In genomic region chr10:93077860-93078337, GRCh38 we compare ENCODE assay signal across 22 cellular contexts. TPM values are rescaled to one million over a fixed set of nuclear protein-coding genes. Genes with fewer than 3 reads are reported as not detected.
DNase-seq lines count a peak whose midpoint lies in the region; ATAC-seq, FAIRE-seq and TF ChIP-seq lines count a peak whose summit lies in the region.
"Had no signal": no experiment of that assay in that cellular context is flagged by ENCODE, and none has a peak within 500 bp of the region (broad histone marks: within the 10 kb centered on the region; RNA-seq: fewer than 3 reads in every experiment).

No MANE protein-coding gene starts in this region.

- no peak for TF ChIP-seq RAD21 in K562 (CRISPR knock-in tag; conservative IDR thresholded peaks at IDR 0.05 in 1 of 2, IDR thresholded peaks at IDR 0.05 in 1 of 2)
- peak; percentile 56 to 69 for TF ChIP-seq RAD21 in liver (IDR thresholded peaks at IDR 0.05)

- no peaks in the 10 kb centered on the region for H3K9me3 ChIP-seq in right atrium auricular region
- no peaks in the 10 kb centered on the region for H3K9me3 ChIP-seq in heart left ventricle
- peaks cover 2% of the 10 kb centered on the region; the same call in 1 of the 2 replicates for H3K9me3 ChIP-seq in K562 (replicated peaks; ENCODE audit: control insufficient read depth, insufficient read depth, low read depth, low read length)
- no peaks in the 10 kb centered on the region for H3K9me3 ChIP-seq in liver (ENCODE audit: control insufficient read depth in 4 of 4, low read length in 3 of 4)
- no peaks in the 10 kb centered on the region for H3K9me3 ChIP-seq in sigmoid colon
- H3K9me3 ChIP-seq: MG63 had no signal

- peak; percentile 4 for DNase-seq in right atrium auricular region (ENCODE audit: low spot score)
- DNase-seq in heart left ventricle: no peak
- DNase-seq in K562 (ENCODE audit: extremely low read depth in 1 of 4, low spot score in 3 of 4): peak; percentile 35 to 78 (median 48)
- DNase-seq in sigmoid colon: no peak
- DNase-seq in occipital lobe (lab: John Stamatoyannopoulos, UW): no peak
- DNase-seq: DND-41, Karpas-422, MG63, NCI-H1092 treated with DMSO at 0.1 percent for 48 hours, NCI-H1694, NCI-H2107, NCI-H226, NCI-H524 treated with DMSO at 0.1 percent for 48 hours, SHP77 had no signal

- in situ Hi-C loops in K562 (cut with MboI): no loop called here

- peaks cover 2% of the 10 kb centered on the region for H3K9me1 ChIP-seq in K562 (ENCODE audit: control insufficient read depth, insufficient read depth, low read length)

- H3K79me2 ChIP-seq in K562 (ENCODE audit: control insufficient read depth, insufficient read depth, low read length): no peaks in the 10 kb centered on the region

- H3K4me1 ChIP-seq in right atrium auricular region (peaks cover 0 to 25% of the 10 kb centered on the region in 2 donors), heart left ventricle (peaks cover 0 to 28% (median 19%) of the 10 kb centered on the region in 12 donors), K562 (replicated peaks in 1 of 2; ENCODE audit: control insufficient read depth in 2 of 2, insufficient read depth in 2 of 2, low read length in 2 of 2) (peaks cover 16 to 25% of the 10 kb centered on the region in 2 experiments; a peak in 4 of 5 replicates), liver (ENCODE audit: control insufficient read depth in 4 of 4, insufficient read depth in 4 of 4, low read length in 3 of 4) (peaks cover 18 to 73% (median 63%) of the 10 kb centered on the region in 4 donors), sigmoid colon (peaks cover 0 to 26% (median 24%) of the 10 kb centered on the region in 4 donors)

- TF ChIP-seq CTCF in right atrium auricular region (IDR thresholded peaks at IDR 0.05) (no peak), heart left ventricle (IDR thresholded peaks at IDR 0.05) (no peak), K562 (IDR thresholded peaks at IDR 0.05 in 2 of 3, conservative IDR thresholded peaks at IDR 0.05 in 1 of 3; ENCODE audit: insufficient read depth in 2 of 3, low read depth in 1 of 3, low read length in 3 of 3) (no peak), liver (IDR thresholded peaks at IDR 0.05; ENCODE audit: low read depth, low read length, missing input control) (no peak), sigmoid colon (IDR thresholded peaks at IDR 0.05) (no peak)

- 64 to 73% (median 69%) methylated on average over 5 of the region's 5 CpGs for WGBS in heart left ventricle, 4 donors
- 1% methylated on average over 5 of the region's 5 CpGs for WGBS in K562 (ENCODE audit: insufficient coverage, low coverage, missing lambda C conversion rate)
- 32% methylated on average over 5 of the region's 5 CpGs for WGBS in liver
- WGBS in sigmoid colon, 2 donors: 27 to 81% methylated on average over 5 of the region's 5 CpGs

- H3K4me3 ChIP-seq in right atrium auricular region (no peak overlapping the region), heart left ventricle (no peak overlapping the region), K562 (no peak overlapping the region), liver (ENCODE audit: low read depth in 1 of 3, low read length in 3 of 3) (no peak overlapping the region), sigmoid colon (no peak overlapping the region)
- H3K4me3 ChIP-seq: BLaER1 treated with 17β-estradiol and CSF1 and Interleukin-3, amounts not matched to agents 10 nM and 100 nM; GM12878; GM23338; MG63 had no signal

- intact Hi-C loops in heart left ventricle (cut with DNase I) (loop anchor here in 1 of 10 donors (10.0 kb wide), 1 partner anchor 277 kb away; no protein-coding TSS in a partner anchor), K562 (cut with micrococcal nuclease) (loop anchor here (1.0 to 10.0 kb wide), 3 partner anchors 71 to 483 kb away; partner anchors contain the start of gene KIF11), sigmoid colon (cut with DNase I) (no loop called here)

- POLR2A ChIA-PET in K562 (lab: Yijun Ruan, JAX): interaction anchor here (0.9 kb wide), 1 partner anchor 280 kb away, joined by 3 read pairs; no protein-coding TSS in a partner anchor

- no peak overlapping the region for H2AFZ ChIP-seq in K562 (ENCODE audit: low read depth, low read length)
- H2AFZ ChIP-seq: GM23338 had no signal

- H3K27me3 ChIP-seq in right atrium auricular region (peaks cover 10 to 15% of the 10 kb centered on the region in 2 donors), heart left ventricle (peaks cover 25 to 80% (median 51%) of the 10 kb centered on the region in 9 donors), K562 (ENCODE audit: control insufficient read depth in 2 of 2, insufficient read depth in 2 of 2, low read length in 2 of 2) (peaks cover 2 to 11% of the 10 kb centered on the region in 2 experiments; a peak in 3 of 5 replicates), liver (ENCODE audit: control insufficient read depth in 4 of 4, insufficient read depth in 4 of 4, low read length in 3 of 4) (no peaks in the 10 kb centered on the region), sigmoid colon (peaks cover 25 to 67% (median 37%) of the 10 kb centered on the region in 3 donors)

- TF ChIP-seq EP300 in K562 (IDR thresholded peaks at IDR 0.05; ENCODE audit: low read length) (peak; percentile 90; the same call in 1 of the 2 replicates), sigmoid colon (IDR thresholded peaks at IDR 0.05) (no peak)

- no peak overlapping the region for H3K9ac ChIP-seq in K562 (ENCODE audit: insufficient read depth in 1 of 2, low read depth in 2 of 2, low read length in 2 of 2)
- H3K9ac ChIP-seq in liver (ENCODE audit: low read depth in 1 of 2, low read length in 2 of 2): no peak overlapping the region
- H3K9ac ChIP-seq: BLaER1 treated with 17β-estradiol and CSF1 and Interleukin-3, amounts not matched to agents 10 nM and 100 nM had no signal

- H3K4me2 ChIP-seq in K562 (ENCODE audit: insufficient read depth, low read length): no peak overlapping the region; the same call in 1 of the 2 replicates
- H3K4me2 ChIP-seq: BLaER1 treated with 17β-estradiol and CSF1 and Interleukin-3, amounts not matched to agents 10 nM and 100 nM; GM23338 had no signal

- no peaks in the 10 kb centered on the region; the same call in 1 of the 2 replicates for H4K20me1 ChIP-seq in K562 (replicated peaks; ENCODE audit: control insufficient read depth, insufficient read depth, low read length)

- H3K36me3 ChIP-seq in right atrium auricular region (no peaks in the 10 kb centered on the region), heart left ventricle (no peaks in the 10 kb centered on the region), K562 (ENCODE audit: control insufficient read depth, insufficient read depth, low read length) (no peaks in the 10 kb centered on the region), liver (ENCODE audit: control insufficient read depth in 4 of 4, insufficient read depth in 3 of 4, low read depth in 1 of 4, low read length in 3 of 4) (no peaks in the 10 kb centered on the region), sigmoid colon (no peaks in the 10 kb centered on the region)
- H3K36me3 ChIP-seq: BLaER1 treated with 17β-estradiol and CSF1 and Interleukin-3, amounts not matched to agents 10 nM and 100 nM; MG63 had no signal

- no peak for ATAC-seq in heart left ventricle
- peak; percentile 67 for ATAC-seq in K562
- ATAC-seq in GM18867 (IDR thresholded peaks at IDR 0.05; ENCODE audit: unreplicated experiment): no peak
- no peak for ATAC-seq in HG03139 (IDR thresholded peaks at IDR 0.05; ENCODE audit: unreplicated experiment)
- ATAC-seq: GM12878, GM23338, HCT116 had no signal

- TF ChIP-seq POLR2A in heart left ventricle (IDR thresholded peaks at IDR 0.05) (no peak), K562 (conservative IDR thresholded peaks at IDR 0.05) (no peak), sigmoid colon (IDR thresholded peaks at IDR 0.05) (no peak)

- peak; percentile 91 for FAIRE-seq in K562 (lab: Jason Lieb, UNC)
- FAIRE-seq: GM12878 had no signal

- no TSS peak for BruUV-seq in K562 (replicated peaks; lab: Mats Ljungman, UMichigan)

- CTCF ChIA-PET in K562 (lab: Yijun Ruan, JAX; ENCODE audit: low intra/inter-chr PET ratio): interaction anchor here (0.5 to 0.6 kb wide), 2 partner anchors 274 to 291 kb away, joined by 3 to 7 read pairs; no protein-coding TSS in a partner anchor

- H3K27ac ChIP-seq in right atrium auricular region (no peak overlapping the region), heart left ventricle (no peak overlapping the region), K562 (ENCODE audit: extremely low read depth, low read depth, low read length) (no peak overlapping the region), liver (ENCODE audit: low read depth in 1 of 2, low read length in 2 of 2) (peak overlapping the region in 1 of 2 donors; percentile 54), sigmoid colon (no peak overlapping the region)
- H3K27ac ChIP-seq: BLaER1 treated with 17β-estradiol and CSF1 and Interleukin-3, amounts not matched to agents 10 nM and 100 nM had no signal

RNA-seq across cellular contexts. Expression of gene CYP26A1, which starts 4.2 kb away (rescaled TPM):
- not detected for total RNA-seq in right atrium auricular region
- not detected for total RNA-seq in heart left ventricle
- polyA plus RNA-seq in heart left ventricle: not detected
- 5.2 and 7.0 TPM in 2 replicates for total RNA-seq in K562 (2011; cell fraction: chromatin; rRNA removed; ENCODE audit: low replicate concordance)
- 4.5 and 10.0 TPM in 2 replicates for total RNA-seq in K562 (2011; cell fraction: nucleolus; rRNA removed)
- total RNA-seq in K562 (2011; cell fraction: nucleoplasm; rRNA removed): 2.8 and 5.3 TPM in 2 replicates
- total RNA-seq in K562 (2014; rRNA removed): 1.4 and 1.6 TPM in 2 replicates
- total RNA-seq in K562 (2014; rRNA removed; fragmentation: Illumina TruSeq; extraction: Trizol): 1.2 and 1.4 TPM in 2 replicates
- total RNA-seq in K562 (2015; rRNA removed; fragmentation: Illumina TruSeq; extraction: Trizol): 5.0 and 5.2 TPM in 2 replicates
- total RNA-seq in K562 (2021): 1.6 and 2.5 TPM in 2 replicates
- 4.0 and 5.1 TPM in 2 replicates for polyA plus RNA-seq in K562 (2011; rRNA removed)
- polyA plus RNA-seq in K562 (2011; cell fraction: cytosol; rRNA removed): 2.3 and 5.8 TPM in 2 replicates
- polyA plus RNA-seq in K562 (2011; cell fraction: nucleus; rRNA removed): 10.4 and 19.4 TPM in 2 replicates
- 2.4 and 3.1 TPM in 2 replicates for polyA plus RNA-seq in K562 (2012)
- 0.54 and 1.5 TPM in 2 replicates for polyA plus RNA-seq in K562 (2014; fragmentation: Illumina TruSeq; extraction: Trizol)
- polyA plus RNA-seq in K562 (2014; fragmentation: Nextera tagmentation; extraction: Ambion mirVana): under 1 TPM; 0.11 to 0.38 TPM
- polyA plus RNA-seq in K562 (2014; rRNA removed): 1.6 TPM in 2 replicates
- 0.98 and 1.4 TPM in 2 replicates for polyA minus RNA-seq in K562 (2011; rRNA and poly(A)+ RNA removed)
- polyA minus RNA-seq in K562 (2011; cell fraction: cytosol; rRNA and poly(A)+ RNA removed): 0.86 and 1.3 TPM in 2 replicates
- 3.7 and 4.4 TPM in 2 replicates for polyA minus RNA-seq in K562 (2011; cell fraction: nucleus; rRNA and poly(A)+ RNA removed)
- under 1 TPM in 1 of 2 donors, not detected in 1; 0.08 TPM for total RNA-seq in liver
- polyA plus RNA-seq in liver: 1 to 10 TPM in 1 of 2 donors, under 1 TPM in 1; 0.29 to 1.4 TPM
- total RNA-seq in sigmoid colon: not detected
- not detected for polyA plus RNA-seq in sigmoid colon
- total RNA-seq in occipital lobe: 10.0 TPM
- total RNA-seq: GM12878 had no signal
- polyA plus RNA-seq: GM12878 had no signal

RNA-seq across cellular contexts. Expression of gene CYP26C1, which starts 17.3 kb away (rescaled TPM):
- not detected for total RNA-seq in right atrium auricular region
- under 1 TPM in 1 of 9 donors, not detected in 8; 0.07 TPM for total RNA-seq in heart left ventricle
- polyA plus RNA-seq in heart left ventricle: not detected
- total RNA-seq in K562 (2011; cell fraction: chromatin; rRNA removed; ENCODE audit: low replicate concordance): 0.72 and 1.5 TPM in 2 replicates
- total RNA-seq in K562 (2011; cell fraction: nucleolus; rRNA removed): 0.26 and 0.83 TPM in 2 replicates
- 0.59 and 0.84 TPM in 2 replicates for total RNA-seq in K562 (2011; cell fraction: nucleoplasm; rRNA removed)
- total RNA-seq in K562 (2014; rRNA removed): 0.08 and 0.09 TPM in 2 replicates
- total RNA-seq in K562 (2014; rRNA removed; fragmentation: Illumina TruSeq; extraction: Trizol): not detected in 2 replicates
- total RNA-seq in K562 (2015; rRNA removed; fragmentation: Illumina TruSeq; extraction: Trizol): 0.07 and 0.08 TPM in 2 replicates
- total RNA-seq in K562 (2021): 0.07 and 0.16 TPM in 2 replicates
- not detected in 2 replicates for polyA plus RNA-seq in K562 (2011; rRNA removed)
- polyA plus RNA-seq in K562 (2011; cell fraction: cytosol; rRNA removed): not detected in 2 replicates
- polyA plus RNA-seq in K562 (2011; cell fraction: nucleus; rRNA removed): 0.08 and 0.13 TPM in 2 replicates
- 0.04 TPM in 1 of 2 replicates, not detected in the other for polyA plus RNA-seq in K562 (2012)
- not detected in 2 replicates for polyA plus RNA-seq in K562 (2014; fragmentation: Illumina TruSeq; extraction: Trizol)
- polyA plus RNA-seq in K562 (2014; fragmentation: Nextera tagmentation; extraction: Ambion mirVana): not detected
- polyA plus RNA-seq in K562 (2014; rRNA removed): not detected in 2 replicates
- polyA minus RNA-seq in K562 (2011; rRNA and poly(A)+ RNA removed): 0.04 and 0.06 TPM in 2 replicates
- polyA minus RNA-seq in K562 (2011; cell fraction: cytosol; rRNA and poly(A)+ RNA removed): not detected in 2 replicates
- polyA minus RNA-seq in K562 (2011; cell fraction: nucleus; rRNA and poly(A)+ RNA removed): 0.67 and 1.00 TPM in 2 replicates
- under 1 TPM; 0.09 to 0.25 TPM for total RNA-seq in liver
- polyA plus RNA-seq in liver: not detected
- total RNA-seq in sigmoid colon: under 1 TPM in 1 of 4 donors, not detected in 3; 0.14 TPM
- polyA plus RNA-seq in sigmoid colon: under 1 TPM in 1 of 3 donors, not detected in 2; 0.03 TPM
- total RNA-seq in occipital lobe: 0.16 TPM
- total RNA-seq: A172 had no signal
- polyA plus RNA-seq: GM12878, GM23338 had no signal

Comparison
In these comparisons a context has a peak if more than half of its experiments do, and no peak if none do; other contexts are left out.
1. DNase-seq: peak in right atrium auricular region (single experiment) and K562 (4 of 4); none in heart left ventricle (0 of 5), sigmoid colon (single experiment) and occipital lobe (single experiment).